In the genomic region with DNA sequence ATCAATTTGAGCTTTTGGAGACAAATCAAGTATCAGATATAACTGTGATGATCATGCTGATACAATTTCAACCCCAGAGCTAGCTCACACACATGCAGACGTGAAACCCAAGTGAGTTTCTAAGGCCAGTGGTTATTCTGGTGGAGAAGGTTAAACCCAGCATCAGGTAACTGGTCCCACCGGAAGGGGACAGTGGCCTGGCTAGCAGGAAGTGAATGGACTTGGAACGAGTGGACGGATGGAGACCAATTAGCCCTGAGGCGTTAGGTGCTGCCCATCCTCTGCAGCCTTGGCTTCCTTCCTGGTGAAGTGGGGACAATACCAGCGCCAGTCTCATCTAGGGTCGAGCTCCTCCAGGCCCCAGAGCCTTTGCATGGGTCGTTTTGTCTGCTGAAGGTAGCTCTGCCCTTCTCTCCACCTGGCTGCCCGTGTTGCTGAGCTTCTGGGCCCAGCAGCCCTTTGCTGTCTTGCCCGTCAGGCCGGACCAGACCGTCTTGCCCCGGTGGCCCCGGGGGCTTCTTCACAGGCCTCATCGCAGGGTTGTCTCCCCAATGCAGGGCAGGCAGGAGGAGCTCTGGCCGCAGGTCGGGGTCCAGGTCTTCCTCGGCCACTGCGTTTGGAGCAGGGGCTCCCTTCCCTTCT, we compare ENCODE assay signal across 8 cellular contexts. TPM values are rescaled to one million over a fixed set of nuclear protein-coding genes. Genes with fewer than 3 reads are reported as not detected.
A peak's percentile ranks its signal among the peaks of the same experiment; 100 is the strongest.
DNase-seq lines count a peak whose midpoint lies in the region; ATAC-seq, FAIRE-seq and TF ChIP-seq lines count a peak whose summit lies in the region.

No MANE protein-coding gene starts in this region.

- H3K4me1 Mint-ChIP-seq in CD4-positive, alpha-beta T cell (ENCODE audit: low read depth) = peaks cover 57% of the 10 kb centered on the region

- no peaks in the 10 kb centered on the region for H3K9me3 ChIP-seq in CD4-positive, alpha-beta T cell (ENCODE audit: control insufficient read depth, low read length)
- no peaks in the 10 kb centered on the region for H3K9me3 ChIP-seq in PC-9 (ENCODE audit: insufficient read depth, low read depth)
- H3K9me3 ChIP-seq in endothelial cell of umbilical vein (replicated peaks; ENCODE audit: control insufficient read depth, insufficient read depth, low read length) = no peaks in the 10 kb centered on the region
- peaks cover 0 to 5% of the 10 kb centered on the region in 2 donors for H3K9me3 ChIP-seq in neuronal stem cell (replicated peaks in 1 of 2; ENCODE audit: control insufficient read depth in 2 of 2, insufficient read depth in 1 of 2, low read depth in 1 of 2, low read length in 2 of 2)

- peak overlapping the region; percentile 59 for H2BK5ac ChIP-seq in neuronal stem cell (ENCODE audit: low read length)

- H3K18ac ChIP-seq in neuronal stem cell (ENCODE audit: low read length) = peak overlapping the region; percentile 79

- peak overlapping the region; percentile 34 for H2AK5ac ChIP-seq in neuronal stem cell (ENCODE audit: low read depth, low read length)

- no peak for TF ChIP-seq POLR2A in endothelial cell of umbilical vein (IDR thresholded peaks at IDR 0.05; ENCODE audit: low read depth, low read length)

- no peaks in the 10 kb centered on the region for H3K27me3 ChIP-seq in CD4-positive, alpha-beta T cell (ENCODE audit: control insufficient read depth, insufficient read depth, low read length)
- no peaks in the 10 kb centered on the region for H3K27me3 ChIP-seq in PC-9 (ENCODE audit: insufficient read depth, low read depth)
- peaks cover 2 to 5% of the 10 kb centered on the region in 2 experiments for H3K27me3 ChIP-seq in endothelial cell of umbilical vein (ENCODE audit: control insufficient read depth in 2 of 2, insufficient read depth in 2 of 2, low read length in 2 of 2)
- H3K27me3 ChIP-seq in neuronal stem cell (ENCODE audit: control insufficient read depth in 3 of 3, insufficient read depth in 3 of 3, low read depth in 1 of 3, low read length in 3 of 3) = peaks cover 0 to 6% (median 0%) of the 10 kb centered on the region in 3 experiments

- H3K4me2 ChIP-seq in PC-9 (peak overlapping the region; percentile 80), endothelial cell of umbilical vein (ENCODE audit: insufficient read depth, low read length) (peak overlapping the region; percentile 64), neuronal stem cell (ENCODE audit: insufficient read depth, low read length, poor library complexity, severe bottlenecking) (no peak overlapping the region)

- dilution Hi-C loops in endothelial cell of umbilical vein (cut with MboI; ENCODE audit: extremely low pct_ligation_motif_present, low sequenced_read_pairs) = no loop called here

- H3K4me3 Mint-ChIP-seq in CD4-positive, alpha-beta T cell = peak overlapping the region; percentile 86

- CTCF ChIA-PET in CD4-positive, alpha-beta T cell (lab: Charles Lee) = interaction anchor here (0.7 to 3.2 kb wide), 16 partner anchors 10 to 184 kb away, joined by 3 to 73 read pairs (median 6); partner anchors contain the start of genes HTD2, PDHB, PXK and RPP14
- CTCF ChIA-PET in PC-9 (lab: Charles Lee) (interaction anchor here (0.7 to 1.1 kb wide), 2 partner anchors 25 to 277 kb away, joined by 13 to 20 read pairs; no protein-coding TSS in a partner anchor), endothelial cell of umbilical vein (lab: Charles Lee) (interaction anchor here (0.7 to 4.7 kb wide), 10 partner anchors 12 to 184 kb away, joined by 3 to 27 read pairs (median 8); partner anchors contain the start of genes HTD2, PXK and RPP14)

- peaks cover 37% of the 10 kb centered on the region for H3K79me2 ChIP-seq in PC-9 (ENCODE audit: low read depth)
- H3K79me2 ChIP-seq in endothelial cell of umbilical vein (ENCODE audit: control insufficient read depth, insufficient read depth, low read length) = peaks cover 27% of the 10 kb centered on the region

- H4K20me1 ChIP-seq in PC-9 (ENCODE audit: insufficient read depth) = no peaks in the 10 kb centered on the region
- H4K20me1 ChIP-seq in endothelial cell of umbilical vein (replicated peaks; ENCODE audit: control insufficient read depth, extremely low read depth, insufficient read depth, low read length) = no peaks in the 10 kb centered on the region

- H3K27ac Mint-ChIP-seq in CD4-positive, alpha-beta T cell = peak overlapping the region; percentile 83

- no peak for TF ChIP-seq CTCF in CD4-positive, alpha-beta T cell (IDR thresholded peaks at IDR 0.05)
- TF ChIP-seq CTCF in PC-9 (conservative IDR thresholded peaks at IDR 0.05) = no peak
- TF ChIP-seq CTCF in endothelial cell of umbilical vein (IDR thresholded peaks at IDR 0.05; ENCODE audit: extremely low read depth in 1 of 2, insufficient read depth in 1 of 2, low read depth in 1 of 2, low read length in 2 of 2) = no peak

- H3K23ac ChIP-seq in neuronal stem cell (ENCODE audit: low read depth, low read length, poor library complexity) = no peak overlapping the region

- no CpG with 5 or more reads among the region's 19 CpGs for WGBS in neuronal stem cell (ENCODE audit: extremely low coverage in 2 of 2, insufficient read length in 2 of 2, insufficient replicate concordance in 1 of 2), 2 donors

- H3K27me3 Mint-ChIP-seq in CD4-positive, alpha-beta T cell = no peaks in the 10 kb centered on the region

- H2BK15ac ChIP-seq in neuronal stem cell (ENCODE audit: low read length) = peak overlapping the region; percentile 76

- peak overlapping the region; percentile 56 for H3K4me3 ChIP-seq in PC-9
- H3K4me3 ChIP-seq in endothelial cell of umbilical vein (replicated peaks in 1 of 3; ENCODE audit: insufficient read depth in 1 of 3, low read depth in 1 of 3, low read length in 3 of 3) = peak overlapping the region; percentile 14 to 41 (median 28)
- peak overlapping the region in 1 of 2 donors; percentile 48 for H3K4me3 ChIP-seq in neuronal stem cell (ENCODE audit: low read length in 2 of 2)

- H3K9ac ChIP-seq in endothelial cell of umbilical vein (replicated peaks; ENCODE audit: extremely low read depth, insufficient read depth, low read length) (peak overlapping the region; percentile 35), neuronal stem cell (ENCODE audit: low read depth, low read length, poor library complexity) (no peak overlapping the region)

- H3K4ac ChIP-seq in neuronal stem cell (ENCODE audit: low read length) = no peak overlapping the region

- no peak overlapping the region for H3K14ac ChIP-seq in neuronal stem cell (ENCODE audit: low read length)

- H3K27ac ChIP-seq in CD4-positive, alpha-beta T cell (ENCODE audit: low read depth, low read length) = peak overlapping the region; percentile 16
- H3K27ac ChIP-seq in PC-9 = no peak overlapping the region
- H3K27ac ChIP-seq in endothelial cell of umbilical vein (ENCODE audit: insufficient read depth, low read depth, low read length) = peak overlapping the region; percentile 5
- no peak overlapping the region for H3K27ac ChIP-seq in neuronal stem cell (replicated peaks; ENCODE audit: low read length)

- no peak overlapping the region for H4K8ac ChIP-seq in neuronal stem cell (ENCODE audit: low read depth, low read length)

- no peaks in the 10 kb centered on the region for H3K9me1 ChIP-seq in endothelial cell of umbilical vein (replicated peaks; ENCODE audit: control insufficient read depth, extremely low read depth, insufficient read depth, low read length)

- no peak overlapping the region for H4K91ac ChIP-seq in neuronal stem cell (ENCODE audit: low read depth, low read length, poor library complexity)

- H3K4me1 ChIP-seq in PC-9 (replicated peaks; ENCODE audit: insufficient read depth) (peaks cover 58% of the 10 kb centered on the region), endothelial cell of umbilical vein (ENCODE audit: control insufficient read depth, extremely low read depth, insufficient read depth, low read length) (peaks cover 16% of the 10 kb centered on the region), neuronal stem cell (ENCODE audit: control insufficient read depth in 2 of 2, insufficient read depth in 1 of 2, low read depth in 1 of 2, low read length in 2 of 2) (peaks cover 15 to 30% of the 10 kb centered on the region in 2 donors)

- H3K36me3 Mint-ChIP-seq in CD4-positive, alpha-beta T cell (ENCODE audit: low read depth) = peaks cover 4% of the 10 kb centered on the region

- POLR2A ChIA-PET in CD4-positive, alpha-beta T cell (lab: Charles Lee) = interaction anchor here (1.0 to 4.2 kb wide), 4 partner anchors 20 to 185 kb away, joined by 3 to 42 read pairs (median 23); partner anchors contain the start of genes HTD2, PDHB, PXK and RPP14
- POLR2A ChIA-PET in PC-9 (lab: Charles Lee; ENCODE audit: unreplicated experiment) (interaction anchor here (0.6 kb wide), 1 partner anchor 42 kb away, joined by 3 read pairs; no protein-coding TSS in a partner anchor), endothelial cell of umbilical vein (lab: Charles Lee) (no interaction called here)

- ATAC-seq in CD4-positive, alpha-beta T cell (ENCODE audit: poor library complexity) = no peak
- ATAC-seq in HG03280 (IDR thresholded peaks at IDR 0.05; ENCODE audit: unreplicated experiment) (no peak), GM18870 (IDR thresholded peaks at IDR 0.05; ENCODE audit: unreplicated experiment) (no peak), GM18520 (IDR thresholded peaks at IDR 0.05; ENCODE audit: unreplicated experiment) (no peak)

- DNase-seq in CD4-positive, alpha-beta T cell = peak in 1 of 10 experiments; percentile 3
- DNase-seq in PC-9 (peak in 1 of 2 experiments; percentile 37), endothelial cell of umbilical vein (ENCODE audit: low read depth, low spot score) (no peak), neuronal stem cell (ENCODE audit: low spot score) (no peak), NOMO-1 treated with dmso at 0.1 percent for 144 hours (lab: John Stamatoyannopoulos, UW; ENCODE audit: unreplicated experiment) (no peak)

- H2AFZ ChIP-seq in PC-9 (peak overlapping the region; percentile 93), endothelial cell of umbilical vein (ENCODE audit: low read depth, low read length) (peak overlapping the region; percentile 86), neuronal stem cell (ENCODE audit: low read length) (peak overlapping the region; percentile 88)

- BruUV-seq in PC-9 (replicated peaks; lab: Mats Ljungman, UMichigan) (TSS peak; percentile 81), endothelial cell of umbilical vein (replicated peaks; lab: Mats Ljungman, UMichigan) (no TSS peak)

- no peak overlapping the region for H2BK120ac ChIP-seq in neuronal stem cell (ENCODE audit: low read depth, low read length)

- no peaks in the 10 kb centered on the region for H3K36me3 ChIP-seq in PC-9 (ENCODE audit: low read depth)
- no peaks in the 10 kb centered on the region for H3K36me3 ChIP-seq in endothelial cell of umbilical vein (ENCODE audit: control insufficient read depth in 2 of 2, extremely low read depth in 1 of 2, insufficient read depth in 2 of 2, low read length in 2 of 2)
- no peaks in the 10 kb centered on the region for H3K36me3 ChIP-seq in neuronal stem cell (replicated peaks in 1 of 2; ENCODE audit: control insufficient read depth in 2 of 2, insufficient read depth in 2 of 2, low read length in 2 of 2)

- H3K9me2 ChIP-seq in PC-9 (ENCODE audit: insufficient read depth) = no peaks in the 10 kb centered on the region

- H3F3A ChIP-seq in PC-9 (ENCODE audit: insufficient read depth, low read depth) = peaks cover 17% of the 10 kb centered on the region; the same call in 1 of the 2 replicates

- no peaks in the 10 kb centered on the region for H3K79me1 ChIP-seq in neuronal stem cell (ENCODE audit: low read depth, low read length)

- no peaks in the 10 kb centered on the region for H3K9me3 Mint-ChIP-seq in CD4-positive, alpha-beta T cell

- no peak for FAIRE-seq in endothelial cell of umbilical vein (lab: Jason Lieb, UNC)

- no peak overlapping the region for H2BK12ac ChIP-seq in neuronal stem cell (ENCODE audit: low read length)

- intact Hi-C loops in CD4-positive, alpha-beta T cell (cut with DNase I, micrococcal nuclease) = loop anchor here (1.0 to 10.0 kb wide), 6 partner anchors 41 to 1806 kb away; partner anchors contain the start of genes APPL1 (in 1 of the 2), PDHB (in 1 of the 2), PXK (in 1 of the 2) and TASOR (in 1 of the 2)
- intact Hi-C loops in PC-9 (cut with micrococcal nuclease; ENCODE audit: unreplicated experiment) (loop anchor here (1.0 to 2.0 kb wide), 4 partner anchors 20 to 58 kb away; partner anchors contain the start of gene PDHB), endothelial cell of umbilical vein (cut with micrococcal nuclease) (loop anchor here (1.0 kb wide), 6 partner anchors 28 to 185 kb away; partner anchors contain the start of genes HTD2, PDHB and RPP14)

RNA-seq across cellular contexts. Expression of gene KCTD6, which starts 0.9 kb away (rescaled TPM):
- total RNA-seq in CD4-positive, alpha-beta T cell = 1 to 10 TPM; 3.8 to 5.0 TPM
- total RNA-seq in PC-9 (2021) (7.8 and 10.3 TPM in 2 replicates), endothelial cell of umbilical vein (6.4 and 7.4 TPM in 2 replicates)
- 5.4 and 6.4 TPM in 2 replicates for polyA plus RNA-seq in endothelial cell of umbilical vein
- polyA plus RNA-seq in endothelial cell of umbilical vein (2011; cell fraction: cytosol; rRNA removed) = 6.0 and 6.8 TPM in 2 replicates
- polyA plus RNA-seq in endothelial cell of umbilical vein (2011; cell fraction: nucleus; rRNA removed) = 7.6 and 9.0 TPM in 2 replicates
- polyA plus RNA-seq in endothelial cell of umbilical vein (2012) = 4.2 and 6.9 TPM in 2 replicates
- polyA minus RNA-seq in endothelial cell of umbilical vein = 4.7 and 7.5 TPM in 2 replicates
- 4.0 TPM for polyA minus RNA-seq in endothelial cell of umbilical vein (2011; cell fraction: cytosol; rRNA and poly(A)+ RNA removed)
- 6.4 and 8.7 TPM in 2 replicates for polyA minus RNA-seq in endothelial cell of umbilical vein (2011; cell fraction: nucleus; rRNA and poly(A)+ RNA removed)
- 31.2 TPM for polyA plus RNA-seq in neuronal stem cell (2013, experiment 1 of 2)
- 30.7 TPM for polyA plus RNA-seq in neuronal stem cell (2013, experiment 2 of 2)

RNA-seq across cellular contexts. Expression of gene ACOX2, which starts 46.0 kb away (rescaled TPM):
- not detected for total RNA-seq in CD4-positive, alpha-beta T cell
- total RNA-seq in PC-9 (2021) = 2.8 and 3.5 TPM in 2 replicates
- total RNA-seq in endothelial cell of umbilical vein = 1.5 and 2.1 TPM in 2 replicates
- 10.5 and 10.7 TPM in 2 replicates for polyA plus RNA-seq in endothelial cell of umbilical vein
- polyA plus RNA-seq in endothelial cell of umbilical vein (2011; cell fraction: cytosol; rRNA removed) = 3.6 and 3.8 TPM in 2 replicates
- polyA plus RNA-seq in endothelial cell of umbilical vein (2011; cell fraction: nucleus; rRNA removed) = 61.1 and 77.6 TPM in 2 replicates
- 1.5 TPM in 2 replicates for polyA plus RNA-seq in endothelial cell of umbilical vein (2012)
- 10.1 and 16.8 TPM in 2 replicates for polyA minus RNA-seq in endothelial cell of umbilical vein
- polyA minus RNA-seq in endothelial cell of umbilical vein (2011; cell fraction: cytosol; rRNA and poly(A)+ RNA removed) = not detected
- polyA minus RNA-seq in endothelial cell of umbilical vein (2011; cell fraction: nucleus; rRNA and poly(A)+ RNA removed) = 11.1 and 12.7 TPM in 2 replicates
- 6.1 TPM for polyA plus RNA-seq in neuronal stem cell (2013, experiment 1 of 2)
- polyA plus RNA-seq in neuronal stem cell (2013, experiment 2 of 2) = 5.8 TPM

RNA-seq across cellular contexts. Expression of gene PDHB, which starts 57.3 kb away (rescaled TPM):
- 10 to 100 TPM; 31.1 to 31.5 TPM for total RNA-seq in CD4-positive, alpha-beta T cell
- total RNA-seq in PC-9 (2021) (69.8 and 70.7 TPM in 2 replicates), endothelial cell of umbilical vein (59.3 and 60.8 TPM in 2 replicates)
- polyA plus RNA-seq in endothelial cell of umbilical vein = 40.7 and 50.8 TPM in 2 replicates
- 60.8 and 65.1 TPM in 2 replicates for polyA plus RNA-seq in endothelial cell of umbilical vein (2011; cell fraction: cytosol; rRNA removed)
- 49.4 and 59.8 TPM in 2 replicates for polyA plus RNA-seq in endothelial cell of umbilical vein (2011; cell fraction: nucleus; rRNA removed)
- 60.3 and 67.7 TPM in 2 replicates for polyA plus RNA-seq in endothelial cell of umbilical vein (2012)
- 40.8 and 47.0 TPM in 2 replicates for polyA minus RNA-seq in endothelial cell of umbilical vein
- 36.2 TPM for polyA minus RNA-seq in endothelial cell of umbilical vein (2011; cell fraction: cytosol; rRNA and poly(A)+ RNA removed)
- 28.3 and 34.8 TPM in 2 replicates for polyA minus RNA-seq in endothelial cell of umbilical vein (2011; cell fraction: nucleus; rRNA and poly(A)+ RNA removed)
- 89.2 TPM for polyA plus RNA-seq in neuronal stem cell (2013, experiment 1 of 2)
- 84.7 TPM for polyA plus RNA-seq in neuronal stem cell (2013, experiment 2 of 2)

Comparison
In these comparisons a context has a peak if more than half of its experiments do, and no peak if none do; other contexts are left out.
1. H3K27ac ChIP-seq: peak in CD4-positive, alpha-beta T cell (single experiment) and endothelial cell of umbilical vein (single experiment); none in PC-9 (single experiment) and neuronal stem cell (single experiment).
2. Peak in every context shown above with its lines, with median percentiles within 50 percentile points of each other: H2AFZ ChIP-seq.